25 cellular contexts compared by ENCODE assay signal in genomic region chr20:15799871-15800270, GRCh38.
DNase-seq lines count a peak whose midpoint lies in the region; ATAC-seq and TF ChIP-seq lines count a peak whose summit lies in the region.
"Had no signal": no experiment of that assay in that cellular context is flagged by ENCODE, and none has a peak within 500 bp of the region (broad histone marks: within the 10 kb centered on the region; RNA-seq: fewer than 3 reads in every experiment).

No MANE protein-coding gene starts in this region.

- H3K4me1 ChIP-seq in RWPE2 (ENCODE audit: insufficient read depth, poor library complexity, severe bottlenecking) (no peaks in the 10 kb centered on the region), mesendoderm (ENCODE audit: control insufficient read depth, low read depth, low read length) (no peaks in the 10 kb centered on the region)
- H3K4me1 ChIP-seq: tibial artery had no signal

- H3K4ac ChIP-seq in mesendoderm (ENCODE audit: low read depth, low read length), result no peak overlapping the region

- H3K56ac ChIP-seq in mesendoderm (ENCODE audit: low read length), result no peak overlapping the region

- H3K4me3 ChIP-seq in RWPE2 (ENCODE audit: severe bottlenecking) (no peak overlapping the region), epithelial cell of esophagus (ENCODE audit: low read length) (no peak overlapping the region), mesendoderm (ENCODE audit: low read length) (no peak overlapping the region)
- H3K4me3 ChIP-seq: tibial artery had no signal

- no peak overlapping the region for H2AK5ac ChIP-seq in mesendoderm (ENCODE audit: low read length)

- no peak overlapping the region for H3K4me2 ChIP-seq in mesendoderm (ENCODE audit: low read length)

- no peaks in the 10 kb centered on the region for H3K9me3 ChIP-seq in RWPE2 (ENCODE audit: severe bottlenecking)
- H3K9me3 ChIP-seq: tibial artery had no signal

- no peak overlapping the region for H3K9ac ChIP-seq in mesendoderm (ENCODE audit: low read length)

- no peaks in the 10 kb centered on the region for H3K79me2 ChIP-seq in mesendoderm (ENCODE audit: control insufficient read depth, insufficient read depth, low read length)

- no peak overlapping the region for H2BK15ac ChIP-seq in mesendoderm (replicated peaks; ENCODE audit: low read depth)

- DNase-seq in HT1080 (ENCODE audit: low read depth), result peak; percentile 21
- DNase-seq in RWPE2 (ENCODE audit: low spot score), result no peak
- peak; percentile 66 for DNase-seq in epithelial cell of esophagus (ENCODE audit: low read depth)
- peak; percentile 30 for DNase-seq in renal cortical epithelial cell (ENCODE audit: low read depth)
- DNase-seq in activated CD4-positive, CD25-positive, alpha-beta regulatory T cell (lab: John Stamatoyannopoulos, UW), result no peak
- no peak for DNase-seq in mesendoderm
- DNase-seq in HCEC 1CT, result no peak
- DNase-seq: activated CD8-positive, alpha-beta T cell treated with anti-CD3 and anti-CD28 coated beads for 36 hours; activated naive CD4-positive, alpha-beta T cell treated with anti-CD3 and anti-CD28 coated beads, Interleukin-2, amount 50 U/mL, for 16 hours; activated T-cell treated with anti-CD3 and anti-CD28 coated beads, Interleukin-2, amount 50 U/mL, for 24 hours; C1 segment of cervical spinal cord; hippocampal formation; kidney glomerular epithelial cell; MM.1S; NCI-H1930; NCI-H446; NK-92 treated with Interleukin-12 subunit alpha and Interleukin-12 subunit beta, amount 100 ng/mL, for 24 hours; retina; SHP77; stimulated activated CD4-positive, alpha-beta T cell treated with anti-CD3 and anti-CD28 coated beads, Interleukin-15, amount 100 ng/mL, for 24 hours; stimulated activated naive B cell treated with anti-CD40 and anti-IgM and Interleukin-4, amounts not matched to agents 10 μg/mL and 1 μg/mL and 100 μg/mL, for 72 hours; T-helper 17 cell; tibial artery; WERI-Rb-1 had no signal

- H3K18ac ChIP-seq in mesendoderm (ENCODE audit: low read length), result no peak overlapping the region

- H2BK120ac ChIP-seq in mesendoderm (ENCODE audit: low read depth, low read length), result no peak overlapping the region

- H2BK5ac ChIP-seq in mesendoderm (ENCODE audit: low read length), result no peak overlapping the region

- ATAC-seq in RWPE2 (ENCODE audit: low read depth) (peak; percentile 58), HG02623 (IDR thresholded peaks at IDR 0.05; ENCODE audit: unreplicated experiment) (no peak)
- ATAC-seq: activated CD8-positive, alpha-beta T cell treated with anti-CD3 and anti-CD28 coated beads for 36 hours; stimulated activated naive B cell treated with anti-CD40 and anti-IgM and Interleukin-4, amounts not matched to agents 10 μg/mL and 1 μg/mL and 100 μg/mL, for 72 hours; T-helper 17 cell had no signal

- H3K36me3 ChIP-seq in RWPE2 (ENCODE audit: low read depth) (no peaks in the 10 kb centered on the region), mesendoderm (ENCODE audit: control insufficient read depth, insufficient read depth, low read length) (no peaks in the 10 kb centered on the region)
- H3K36me3 ChIP-seq: tibial artery, WERI-Rb-1 had no signal

- WGBS in mesendoderm (ENCODE audit: extremely low coverage, insufficient coverage, low lambda C conversion rate), result no CpG with 5 or more reads among the region's 2 CpGs

- no peak for TF ChIP-seq CTCF in RWPE2 (IDR thresholded peaks at IDR 0.05; ENCODE audit: poor library complexity, severe bottlenecking)
- no peak for TF ChIP-seq CTCF in epithelial cell of esophagus (IDR thresholded peaks at IDR 0.05; ENCODE audit: insufficient read depth, low read depth, low read length, missing control alignments)

- no peak overlapping the region for H4K5ac ChIP-seq in mesendoderm (ENCODE audit: low read length)

- H3K23ac ChIP-seq in mesendoderm (ENCODE audit: low read length), result no peak overlapping the region

- H3K27me3 ChIP-seq in RWPE2 (ENCODE audit: insufficient read depth, poor library complexity, severe bottlenecking), result no peaks in the 10 kb centered on the region
- no peaks in the 10 kb centered on the region for H3K27me3 ChIP-seq in mesendoderm (ENCODE audit: insufficient read depth, low read length, poor library complexity)
- H3K27me3 ChIP-seq: tibial artery had no signal

- no peak overlapping the region for H4K8ac ChIP-seq in mesendoderm (ENCODE audit: low read depth, low read length)

- H3K27ac ChIP-seq in RWPE2 (ENCODE audit: poor library complexity, severe bottlenecking) (no peak overlapping the region), mesendoderm (ENCODE audit: low read depth, low read length) (no peak overlapping the region)
- H3K27ac ChIP-seq: tibial artery, WERI-Rb-1 had no signal

- H3K79me1 ChIP-seq in mesendoderm (ENCODE audit: low read length), result no peaks in the 10 kb centered on the region

Comparison
In these comparisons a context has a peak if more than half of its experiments do, and no peak if none do; other contexts are left out.
1. DNase-seq: peak in HT1080 (single experiment), epithelial cell of esophagus (single experiment) and renal cortical epithelial cell (single experiment); none in RWPE2 (single experiment), activated CD4-positive, CD25-positive, alpha-beta regulatory T cell (0 of 4), mesendoderm (single experiment) and HCEC 1CT (single experiment).